Comparison of ENCODE assay signal across 7 cellular contexts in genomic region chr6:31559606-31559957, GRCh38. TPM values are rescaled to one million over a fixed set of nuclear protein-coding genes. Genes with fewer than 3 reads are reported as not detected.
DNase-seq lines count a peak whose midpoint lies in the region; ATAC-seq and TF ChIP-seq lines count a peak whose summit lies in the region.

No MANE protein-coding gene starts in this region.

- peak overlapping the region; percentile 40 for H3K4me3 Mint-ChIP-seq in endothelial cell (ENCODE audit: unreplicated experiment)

- no peak for TF ChIP-seq POLR2A in NB4 (IDR thresholded peaks at IDR 0.05; ENCODE audit: extremely low read depth, insufficient read length)
- no peak for TF ChIP-seq POLR2A in spleen (IDR thresholded peaks at IDR 0.05)

- 17 to 31% (median 20%) methylated on average over 4 of the region's 4 CpGs for WGBS in spleen, 5 donors

- H3K9me3 Mint-ChIP-seq in endothelial cell (ENCODE audit: unreplicated experiment): no peaks in the 10 kb centered on the region

- H3K27ac Mint-ChIP-seq in endothelial cell (ENCODE audit: unreplicated experiment): peak overlapping the region; percentile 92

- peaks cover 7% of the 10 kb centered on the region for H3K27me3 Mint-ChIP-seq in endothelial cell (ENCODE audit: unreplicated experiment)

- ATAC-seq in GM19455 (IDR thresholded peaks at IDR 0.05; ENCODE audit: unreplicated experiment): peak; percentile 11

- H3K36me3 ChIP-seq in spleen: peaks cover 0 to 20% (median 0%) of the 10 kb centered on the region in 6 donors

- H3K4me3 ChIP-seq in NB4 (ENCODE audit: low read depth, low read length) (peak overlapping the region; percentile 39), spleen (peak overlapping the region in 7 of 8 donors; percentile 1 to 64 (median 26))

- peaks cover 20% of the 10 kb centered on the region for H3K36me3 Mint-ChIP-seq in endothelial cell (ENCODE audit: low read depth, unreplicated experiment)

- TF ChIP-seq CTCF in NB4 (IDR thresholded peaks at IDR 0.05; ENCODE audit: low read depth, low read length) (no peak), endothelial cell (IDR thresholded peaks at IDR 0.05; ENCODE audit: unreplicated experiment) (no peak), spleen (IDR thresholded peaks at IDR 0.05 in 8 of 11, conservative IDR thresholded peaks at IDR 0.05 in 3 of 11) (no peak)

- DNase-seq in NB4 (ENCODE audit: low read depth): no peak
- no peak for DNase-seq in endothelial cell (ENCODE audit: low spot score)
- no peak for DNase-seq in spleen
- DNase-seq in AG08396 (ENCODE audit: low spot score): no peak
- no peak for DNase-seq in NCI-H2107 treated with DMSO at 0.1 percent for 48 hours (lab: John Stamatoyannopoulos, UW; ENCODE audit: unreplicated experiment)
- no peak for DNase-seq in NK-92 (lab: John Stamatoyannopoulos, UW; ENCODE audit: unreplicated experiment)

- H3K4me1 Mint-ChIP-seq in endothelial cell (ENCODE audit: unreplicated experiment): peaks cover 31% of the 10 kb centered on the region

- peak overlapping the region; percentile 75 to 92 (median 90) for H3K27ac ChIP-seq in spleen

- H3K4me1 ChIP-seq in spleen: peaks cover 76 to 99% (median 85%) of the 10 kb centered on the region in 6 donors

- H3K27me3 ChIP-seq in spleen (replicated peaks in 1 of 7): no peaks in the 10 kb centered on the region

- intact Hi-C loops in spleen (cut with DNase I; ENCODE audit: low total_unique reads): no loop called here

- H3K9me3 ChIP-seq in spleen: no peaks in the 10 kb centered on the region

RNA-seq across cellular contexts. Expression of gene NFKBIL1, which starts 12.2 kb away (rescaled TPM):
- total RNA-seq in endothelial cell (ENCODE audit: unreplicated experiment) (13.4 TPM), spleen (10 to 100 TPM; 11.0 to 36.3 (median 19.4) TPM)
- 10 to 100 TPM; 16.9 to 24.2 (median 19.3) TPM for polyA plus RNA-seq in spleen

RNA-seq across cellular contexts. Expression of gene LTA, which starts 12.5 kb away (rescaled TPM):
- total RNA-seq in endothelial cell (ENCODE audit: unreplicated experiment): not detected
- 10 to 100 TPM in 1 of 7 donors, 1 to 10 TPM in 6; 2.4 to 14.4 (median 5.1) TPM for total RNA-seq in spleen
- 1 to 10 TPM; 6.8 to 9.2 (median 7.3) TPM for polyA plus RNA-seq in spleen

RNA-seq across cellular contexts. Expression of gene ATP6V1G2, which starts 13.2 kb away (rescaled TPM):
- total RNA-seq in endothelial cell (ENCODE audit: unreplicated experiment): 1.8 TPM
- total RNA-seq in spleen: 1 to 10 TPM; 2.0 to 3.7 (median 2.7) TPM
- polyA plus RNA-seq in spleen: 1 to 10 TPM; 1.9 to 2.7 (median 2.2) TPM

RNA-seq across cellular contexts. Expression of gene TNF, which starts 15.8 kb away (rescaled TPM):
- total RNA-seq in endothelial cell (ENCODE audit: unreplicated experiment) (not detected), spleen (10 to 100 TPM in 5 of 7 donors, 1 to 10 TPM in 2; 6.5 to 18.3 (median 11.6) TPM)
- 10 to 100 TPM in 2 of 3 donors, 1 to 10 TPM in 1; 5.5 to 17.3 (median 13.3) TPM for polyA plus RNA-seq in spleen

RNA-seq across cellular contexts. Expression of gene DDX39B, which starts 17.8 kb away (rescaled TPM):
- total RNA-seq in endothelial cell (ENCODE audit: unreplicated experiment) (336 TPM), spleen (100 to 1,000 TPM; 291 to 417 (median 354) TPM)
- polyA plus RNA-seq in spleen: 100 to 1,000 TPM; 316 to 768 (median 493) TPM
